ENCODE assay signal across 25 cellular contexts in genomic region chr1:160121388-160121787, GRCh38. TPM values are rescaled to one million over a fixed set of nuclear protein-coding genes. Genes with fewer than 3 reads are reported as not detected.
DNase-seq lines count a peak whose midpoint lies in the region; ATAC-seq, FAIRE-seq and TF ChIP-seq lines count a peak whose summit lies in the region.
"Had no signal": no experiment of that assay in that cellular context is flagged by ENCODE, and none has a peak within 500 bp of the region (broad histone marks: within the 10 kb centered on the region; RNA-seq: fewer than 3 reads in every experiment).

No MANE protein-coding gene starts in this region.

- TF ChIP-seq EP300 in A549 (IDR thresholded peaks at IDR 0.05) = no peak

- intact Hi-C loops in body of pancreas (cut with DNase I) = no loop called here

- H3K27me3 ChIP-seq in skeletal muscle tissue (ENCODE audit: control insufficient read depth in 3 of 3, insufficient read depth in 3 of 3, low read length in 3 of 3) (no peaks in the 10 kb centered on the region), body of pancreas (peaks cover 0 to 3% of the 10 kb centered on the region in 2 donors)

- POLR2A ChIA-PET in A549 (lab: Yijun Ruan, JAX) = no interaction called here

- TF ChIP-seq RAD21 in A549 (conservative IDR thresholded peaks at IDR 0.05 in 1 of 2, IDR thresholded peaks at IDR 0.05 in 1 of 2) = no peak

- H3K27ac ChIP-seq in A549 (peak overlapping the region; percentile 41 to 60; a peak in 5 of 6 replicates), caudate nucleus (ENCODE audit: low read depth, low read length) (peak overlapping the region; percentile 5), skeletal muscle tissue (ENCODE audit: low read depth, low read length) (peak overlapping the region; percentile 96), body of pancreas (no peak overlapping the region)
- H3K27ac ChIP-seq: RWPE1 had no signal

- H3K4me1 ChIP-seq in A549 (peaks cover 52% of the 10 kb centered on the region), skeletal muscle tissue (ENCODE audit: control insufficient read depth in 3 of 3, insufficient read depth in 3 of 3, low read length in 3 of 3) (peaks cover 82 to 92% (median 82%) of the 10 kb centered on the region in 3 donors), body of pancreas (no peaks in the 10 kb centered on the region)

- H3K4me3 ChIP-seq in A549 (no peak overlapping the region), skeletal muscle tissue (ENCODE audit: low read length in 3 of 3) (peak overlapping the region in 1 of 3 donors; percentile 1), body of pancreas (no peak overlapping the region)

- no peak for TF ChIP-seq CTCF in A549 (IDR thresholded peaks at IDR 0.05)
- TF ChIP-seq CTCF in body of pancreas (IDR thresholded peaks at IDR 0.05) = no peak

- TF ChIP-seq POLR2A in A549 (IDR thresholded peaks at IDR 0.05; ENCODE audit: low read length) (no peak), body of pancreas (IDR thresholded peaks at IDR 0.05) (no peak)

- CTCF ChIA-PET in A549 (lab: Yijun Ruan, JAX) = interaction anchor here (0.8 to 23.7 kb wide), 6 partner anchors 9 to 131 kb away, joined by 3 to 222 read pairs (median 3); no protein-coding TSS in a partner anchor

- H3K9ac ChIP-seq in skeletal muscle tissue (ENCODE audit: low read depth in 1 of 3, low read length in 3 of 3) = peak overlapping the region in 1 of 3 donors; percentile 99

- ATAC-seq in A549 (no peak), body of pancreas (no peak), HG03025 (IDR thresholded peaks at IDR 0.05; ENCODE audit: low FRiP score, unreplicated experiment) (no peak), GM21390 (IDR thresholded peaks at IDR 0.05; ENCODE audit: unreplicated experiment) (no peak)

- no peak for FAIRE-seq in A549 (lab: Jason Lieb, UNC)
- FAIRE-seq: GM12892, H1 had no signal

- H3K4me2 ChIP-seq in A549 = no peak overlapping the region

- WGBS in A549 (ENCODE audit: missing lambda C conversion rate) = 100% methylated on average over 1 of the region's 1 CpG
- 44 to 58% methylated on average over 1 of the region's 1 CpG for WGBS in body of pancreas, 2 donors

- H3K36me3 ChIP-seq in skeletal muscle tissue (ENCODE audit: control insufficient read depth in 3 of 3, insufficient read depth in 3 of 3, low read length in 3 of 3) = peaks cover 45 to 65% (median 48%) of the 10 kb centered on the region in 3 donors
- no peaks in the 10 kb centered on the region for H3K36me3 ChIP-seq in body of pancreas (replicated peaks in 1 of 2; ENCODE audit: insufficient read depth in 1 of 2, low read depth in 2 of 2)

- H3K9me3 ChIP-seq in A549 (no peaks in the 10 kb centered on the region), skeletal muscle tissue (ENCODE audit: control insufficient read depth in 3 of 3, low read length in 3 of 3) (no peaks in the 10 kb centered on the region), body of pancreas (no peaks in the 10 kb centered on the region)

- no peak for DNase-seq in A549 (ENCODE audit: low read depth in 1 of 2, low spot score in 1 of 2)
- DNase-seq in caudate nucleus (lab: John Stamatoyannopoulos, UW) = no peak
- DNase-seq in myocyte (ENCODE audit: low read depth) = peak; percentile 61
- DNase-seq in body of pancreas = no peak
- no peak for DNase-seq in glomerular visceral epithelial cell (ENCODE audit: extremely low spot score)
- DNase-seq: 8988T, Calu3, DMS79 treated with DMSO at 0.1 percent for 48 hours, HCEC 1CT, Karpas-422, MV-4-11, NCI-H1105 treated with DMSO at 0.1 percent for 48 hours, NCI-H2029, NCI-H446 treated with DMSO at 0.1 percent for 48 hours, NCI-H526, SHP77 had no signal

TF ChIP-seq in A549, 52 proteins besides CTCF, POLR2A, EP300 and RAD21:
- TF ChIP-seq CBX8 (IDR thresholded peaks at IDR 0.05) (no peak), HEYL (CRISPR knock-in tag; IDR thresholded peaks at IDR 0.05) (no peak)

RNA-seq across cellular contexts. Expression of gene ATP1A2, which starts 5.8 kb away (rescaled TPM):
- polyA plus RNA-seq in A549 (2011; rRNA removed) = 0.07 and 0.09 TPM in 2 replicates
- 0.04 and 0.07 TPM in 2 replicates for polyA plus RNA-seq in A549 (2012; cell fraction: cytosol; rRNA removed)
- polyA plus RNA-seq in A549 (2012; cell fraction: nucleus; rRNA removed) = 0.34 and 0.61 TPM in 2 replicates
- 0.10 to 0.13 TPM in 2 of 3 replicates, not detected in the other for polyA plus RNA-seq in A549 (2017; fragmentation: RNase III; extraction: RNeasy Plus Mini Kit Qiagen cat#74134 plus additional on column Dnase treatment)
- 0.70 and 0.92 TPM in 2 replicates for polyA minus RNA-seq in A549 (2011; rRNA and poly(A)+ RNA removed)
- total RNA-seq in myocyte = 28.2 and 60.4 TPM in 2 replicates
- 46.7 TPM for polyA plus RNA-seq in myocyte (2012)
- total RNA-seq in skeletal muscle tissue = 38.1 TPM
- total RNA-seq in body of pancreas = 10 to 100 TPM in 1 of 2 donors, 1 to 10 TPM in 1; 1.6 to 41.2 TPM
- total RNA-seq: Calu3, HT-29, SK-MEL-5 had no signal

RNA-seq across cellular contexts. Expression of gene IGSF8, which starts 23.0 kb away (rescaled TPM):
- polyA plus RNA-seq in A549 (2011; rRNA removed) (7.3 and 8.3 TPM in 2 replicates), A549 (2017; fragmentation: RNase III; extraction: RNeasy Plus Mini Kit Qiagen cat#74134 plus additional on column Dnase treatment) (6.3 to 8.5 TPM (median 7.8 TPM) in 3 replicates)
- polyA plus RNA-seq in A549 (2012; cell fraction: cytosol; rRNA removed) = 12.5 and 16.2 TPM in 2 replicates
- 34.3 and 45.1 TPM in 2 replicates for polyA plus RNA-seq in A549 (2012; cell fraction: nucleus; rRNA removed)
- 6.4 and 6.5 TPM in 2 replicates for polyA minus RNA-seq in A549 (2011; rRNA and poly(A)+ RNA removed)
- total RNA-seq in myocyte (27.9 and 33.5 TPM in 2 replicates), skeletal muscle tissue (11.5 TPM), body of pancreas (10 to 100 TPM; 18.4 to 46.8 TPM)
- 42.5 TPM for polyA plus RNA-seq in myocyte (2012)

RNA-seq across cellular contexts. Expression of gene ATP1A4, which starts 30.0 kb away (rescaled TPM):
- polyA plus RNA-seq in A549 (2011; rRNA removed) (not detected in 2 replicates), A549 (2017; fragmentation: RNase III; extraction: RNeasy Plus Mini Kit Qiagen cat#74134 plus additional on column Dnase treatment) (not detected in 3 replicates)
- not detected in 2 replicates for polyA plus RNA-seq in A549 (2012; cell fraction: cytosol; rRNA removed)
- polyA plus RNA-seq in A549 (2012; cell fraction: nucleus; rRNA removed) = not detected in 2 replicates
- not detected in 2 replicates for polyA minus RNA-seq in A549 (2011; rRNA and poly(A)+ RNA removed)
- total RNA-seq in myocyte (0.10 and 0.19 TPM in 2 replicates), skeletal muscle tissue (under 0.01 TPM), body of pancreas (not detected)
- polyA plus RNA-seq in myocyte (2012) = 0.16 TPM
- total RNA-seq: Calu3, HT-29, SK-MEL-5 had no signal
- polyA plus RNA-seq: BJ had no signal

RNA-seq across cellular contexts. Expression of gene KCNJ9, which starts 40.0 kb away (rescaled TPM):
- polyA plus RNA-seq in A549 (2011; rRNA removed) (not detected in 2 replicates), A549 (2017; fragmentation: RNase III; extraction: RNeasy Plus Mini Kit Qiagen cat#74134 plus additional on column Dnase treatment) (not detected in 3 replicates)
- polyA plus RNA-seq in A549 (2012; cell fraction: cytosol; rRNA removed) = not detected in 2 replicates
- not detected in 2 replicates for polyA plus RNA-seq in A549 (2012; cell fraction: nucleus; rRNA removed)
- polyA minus RNA-seq in A549 (2011; rRNA and poly(A)+ RNA removed) = not detected in 2 replicates
- total RNA-seq in myocyte (not detected in 2 replicates), skeletal muscle tissue (not detected), body of pancreas (not detected)
- polyA plus RNA-seq in myocyte (2012) = not detected
- total RNA-seq: Calu3, HT-29, SK-MEL-5 had no signal
- polyA plus RNA-seq: BJ had no signal

RNA-seq across cellular contexts. Expression of gene KCNJ10, which starts 51.4 kb away (rescaled TPM):
- polyA plus RNA-seq in A549 (2011; rRNA removed) = not detected in 2 replicates
- not detected in 2 replicates for polyA plus RNA-seq in A549 (2012; cell fraction: cytosol; rRNA removed)
- 0.07 TPM in 1 of 2 replicates, not detected in the other for polyA plus RNA-seq in A549 (2012; cell fraction: nucleus; rRNA removed)
- 0.05 to 0.09 TPM (median 0.05 TPM) in 3 replicates for polyA plus RNA-seq in A549 (2017; fragmentation: RNase III; extraction: RNeasy Plus Mini Kit Qiagen cat#74134 plus additional on column Dnase treatment)
- not detected in 2 replicates for polyA minus RNA-seq in A549 (2011; rRNA and poly(A)+ RNA removed)
- total RNA-seq in myocyte = not detected in 2 replicates
- 0.08 TPM for polyA plus RNA-seq in myocyte (2012)
- total RNA-seq in skeletal muscle tissue = 0.52 TPM
- not detected for total RNA-seq in body of pancreas
- total RNA-seq: Calu3, HT-29 had no signal
- polyA plus RNA-seq: BJ had no signal

Comparison
In these comparisons a context has a peak if more than half of its experiments do, and no peak if none do; other contexts are left out.
1. H3K27ac ChIP-seq: peak in A549 (2 of 2), caudate nucleus (single experiment) and skeletal muscle tissue (single experiment); none in body of pancreas (0 of 4).